ENCODE assay signal across 8 cellular contexts in genomic region chr3:151384741-151385174, GRCh38. TPM values are rescaled to one million over a fixed set of nuclear protein-coding genes. Genes with fewer than 3 reads are reported as not detected.
DNase-seq lines count a peak whose midpoint lies in the region; ATAC-seq and TF ChIP-seq lines count a peak whose summit lies in the region.

Gene P2RY12, minus strand, starts transcription at chr3:151384753. Its CDS starts 45,908 bp downstream, at chr3:151338845.

- H3K27me3 Mint-ChIP-seq in activated T-helper 17 cell treated with anti-CD3 and anti-CD28 coated beads, Interleukin-2, amount 50 U/mL, for 72 hours, result no peaks in the 10 kb centered on the region

- H3K4me1 Mint-ChIP-seq in activated T-helper 17 cell treated with anti-CD3 and anti-CD28 coated beads, Interleukin-2, amount 50 U/mL, for 72 hours, result no peaks in the 10 kb centered on the region

- intact Hi-C loops in colonic mucosa (cut with DNase I) (no loop called here), spleen (cut with DNase I; ENCODE audit: low total_unique reads) (no loop called here)

- H3K9me3 ChIP-seq in colonic mucosa (no peaks in the 10 kb centered on the region), spleen (no peaks in the 10 kb centered on the region)

- no peaks in the 10 kb centered on the region for H3K4me1 ChIP-seq in colonic mucosa
- peaks cover 0 to 82% (median 53%) of the 10 kb centered on the region in 6 donors for H3K4me1 ChIP-seq in spleen

- 42 to 58% (median 49%) methylated on average over 4 of the region's 4 CpGs for WGBS in spleen, 5 donors

- H3K27ac ChIP-seq in colonic mucosa (peak within 1 kb of the TSS; percentile 18), spleen (peak within 1 kb of the TSS; percentile 13 to 84 (median 70))

- H3K27ac Mint-ChIP-seq in activated T-helper 17 cell treated with anti-CD3 and anti-CD28 coated beads, Interleukin-2, amount 50 U/mL, for 72 hours, result no peak within 1 kb of the TSS

- H3K4me3 ChIP-seq in colonic mucosa (no peak within 1 kb of the TSS), spleen (peak within 1 kb of the TSS in 6 of 8 donors; percentile 8 to 47 (median 12))

- H3K27me3 ChIP-seq in colonic mucosa (no peaks in the 10 kb centered on the region), spleen (replicated peaks in 1 of 7) (no peaks in the 10 kb centered on the region)

- TF ChIP-seq POLR2A in spleen (IDR thresholded peaks at IDR 0.05), result no peak

- ATAC-seq in GM19023 (IDR thresholded peaks at IDR 0.05; ENCODE audit: unreplicated experiment) (peak; percentile 38), HG03066 (IDR thresholded peaks at IDR 0.05; ENCODE audit: low read depth, unreplicated experiment) (peak; percentile 25), HG02840 (IDR thresholded peaks at IDR 0.05; ENCODE audit: low FRiP score, unreplicated experiment) (no peak)
- no peak for ATAC-seq in activated T-helper 17 cell treated with anti-CD3 and anti-CD28 coated beads, Interleukin-2, amount 50 U/mL, for 72 hours (replicated peaks)

- no peak within 1 kb of the TSS for H3K4me3 Mint-ChIP-seq in activated T-helper 17 cell treated with anti-CD3 and anti-CD28 coated beads, Interleukin-2, amount 50 U/mL, for 72 hours

- DNase-seq in colonic mucosa (no peak), spleen (no peak), ureter (ENCODE audit: low spot score) (no peak), RPMI8226 (no peak)

- TF ChIP-seq CTCF in colonic mucosa (IDR thresholded peaks at IDR 0.05) (no peak), spleen (IDR thresholded peaks at IDR 0.05 in 8 of 11, conservative IDR thresholded peaks at IDR 0.05 in 3 of 11) (no peak)

- no peaks in the 10 kb centered on the region for H3K9me3 Mint-ChIP-seq in activated T-helper 17 cell treated with anti-CD3 and anti-CD28 coated beads, Interleukin-2, amount 50 U/mL, for 72 hours

- no peak within 1 kb of the TSS for H3K9ac ChIP-seq in colonic mucosa (ENCODE audit: low read depth in 2 of 2, low read length in 2 of 2)

- no peaks in the 10 kb centered on the region for H3K36me3 Mint-ChIP-seq in activated T-helper 17 cell treated with anti-CD3 and anti-CD28 coated beads, Interleukin-2, amount 50 U/mL, for 72 hours (ENCODE audit: low read depth)

- no peaks in the 10 kb centered on the region for H3K36me3 ChIP-seq in colonic mucosa
- H3K36me3 ChIP-seq in spleen, result no peaks in the 10 kb centered on the region

RNA-seq across cellular contexts. Expression of gene P2RY12, which starts in this region (rescaled TPM):
- total RNA-seq in colonic mucosa (under 1 TPM; 0.17 to 0.72 TPM), spleen (10 to 100 TPM in 3 of 7 donors, 1 to 10 TPM in 4; 5.9 to 19.2 (median 7.5) TPM), ureter (0.94 TPM)
- polyA plus RNA-seq in spleen, result 1 to 10 TPM in 2 of 3 donors, under 1 TPM in 1; 0.78 to 2.9 (median 2.0) TPM
- total RNA-seq in activated T-helper 17 cell treated with anti-CD3 and anti-CD28 coated beads, Interleukin-2, amount 50 U/mL, for 72 hours, result not detected

Comparison
In these comparisons a context has a peak if more than half of its experiments do, and no peak if none do; other contexts are left out.
1. ATAC-seq: peak in GM19023 (single experiment) and HG03066 (single experiment); none in activated T-helper 17 cell treated with anti-CD3 and anti-CD28 coated beads, Interleukin-2, amount 50 U/mL, for 72 hours (single experiment) and HG02840 (single experiment).